ENCODE assay signal across 11 cellular contexts in the genomic region with DNA sequence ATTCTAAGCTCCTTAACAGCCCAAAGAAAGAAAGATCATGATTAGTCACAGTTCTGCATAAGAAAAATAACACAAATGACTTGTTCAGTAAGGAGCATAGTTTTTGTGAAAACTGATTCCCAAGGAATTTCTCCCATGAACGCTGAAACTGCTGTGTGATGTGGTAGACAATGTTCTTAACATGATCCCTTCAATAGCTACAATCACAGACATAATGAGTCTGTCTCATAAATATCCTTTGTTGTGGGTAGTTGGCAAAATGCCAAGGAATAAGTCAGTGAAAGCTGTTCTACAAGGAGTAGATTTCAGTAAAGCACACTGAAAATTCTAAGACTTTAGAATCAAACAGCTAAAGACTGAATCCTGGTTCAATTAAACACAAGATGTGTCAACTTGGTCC.
A peak's percentile ranks its signal among the peaks of the same experiment; 100 is the strongest.
DNase-seq lines count a peak whose midpoint lies in the region; ATAC-seq and TF ChIP-seq lines count a peak whose summit lies in the region.
"Had no signal": no experiment of that assay in that cellular context is flagged by ENCODE, and none has a peak within 500 bp of the region (broad histone marks: within the 10 kb centered on the region; RNA-seq: fewer than 3 reads in every experiment).

No MANE protein-coding gene starts in this region.

- H3K4me1 ChIP-seq in left ventricle myocardium inferior = peaks cover 4% of the 10 kb centered on the region

- DNase-seq in COR-L47 (lab: John Stamatoyannopoulos, UW) (peak; percentile 85), M059J (ENCODE audit: low read depth) (peak; percentile 72), kidney epithelial cell (ENCODE audit: low read depth) (peak; percentile 60), NOMO-1 (lab: John Stamatoyannopoulos, UW; ENCODE audit: unreplicated experiment in 2 of 2) (no peak), left ventricle myocardium inferior (no peak)
- DNase-seq in activated CD4-positive, alpha-beta T cell treated with anti-CD3 and anti-CD28 coated beads, Interleukin-2, amount 50 U/mL, for 1 hour = no peak
- DNase-seq: activated naive CD8-positive, alpha-beta T cell treated with anti-CD3 and anti-CD28 coated beads, Interleukin-2, amount 10 ng/mL, durations not matched to agents 7 days and 5 days; upper lobe of right lung had no signal

- H3K27me3 ChIP-seq in kidney epithelial cell (ENCODE audit: control insufficient read depth, insufficient read depth, low read length) (no peaks in the 10 kb centered on the region), left ventricle myocardium inferior (ENCODE audit: low read depth) (no peaks in the 10 kb centered on the region)
- H3K27me3 ChIP-seq: upper lobe of right lung had no signal

- TF ChIP-seq CTCF in VCaP (conservative IDR thresholded peaks at IDR 0.05) = no peak
- TF ChIP-seq CTCF in kidney epithelial cell (IDR thresholded peaks at IDR 0.05; ENCODE audit: insufficient read depth, low read length, poor library complexity, severe bottlenecking) = no peak
- TF ChIP-seq CTCF in left ventricle myocardium inferior (IDR thresholded peaks at IDR 0.05; ENCODE audit: borderline replicate concordance) = no peak

- intact Hi-C loops in left ventricle myocardium inferior (cut with micrococcal nuclease) = no loop called here

- H3K4me3 ChIP-seq in kidney epithelial cell (ENCODE audit: low read depth, low read length) (no peak overlapping the region), left ventricle myocardium inferior (no peak overlapping the region)
- H3K4me3 ChIP-seq: upper lobe of right lung had no signal

- no peak for ATAC-seq in HG02571 (IDR thresholded peaks at IDR 0.05; ENCODE audit: unreplicated experiment)
- ATAC-seq: natural killer cell treated with Interleukin-12 subunit alpha and Interleukin-12 subunit beta and Interleukin-15 and Interleukin-18, amount 100 ng/mL, for 72 hours; upper lobe of right lung had no signal

- no peaks in the 10 kb centered on the region for H3K9me3 ChIP-seq in left ventricle myocardium inferior (replicated peaks)
- H3K9me3 ChIP-seq: upper lobe of right lung had no signal

- H3K27ac ChIP-seq in VCaP (peak overlapping the region; percentile 57), left ventricle myocardium inferior (replicated peaks) (no peak overlapping the region)
- H3K27ac ChIP-seq: upper lobe of right lung had no signal

- H3K36me3 ChIP-seq in kidney epithelial cell (ENCODE audit: control insufficient read depth, insufficient read depth, low read length) (no peaks in the 10 kb centered on the region), left ventricle myocardium inferior (no peaks in the 10 kb centered on the region)
- H3K36me3 ChIP-seq: upper lobe of right lung had no signal

Comparison
In these comparisons a context has a peak if more than half of its experiments do, and no peak if none do; other contexts are left out.
1. DNase-seq: peak in COR-L47 (single experiment), M059J (single experiment) and kidney epithelial cell (single experiment); none in activated CD4-positive, alpha-beta T cell treated with anti-CD3 and anti-CD28 coated beads, Interleukin-2, amount 50 U/mL, for 1 hour (single experiment), NOMO-1 (0 of 2) and left ventricle myocardium inferior (single experiment).